In the genomic region with DNA sequence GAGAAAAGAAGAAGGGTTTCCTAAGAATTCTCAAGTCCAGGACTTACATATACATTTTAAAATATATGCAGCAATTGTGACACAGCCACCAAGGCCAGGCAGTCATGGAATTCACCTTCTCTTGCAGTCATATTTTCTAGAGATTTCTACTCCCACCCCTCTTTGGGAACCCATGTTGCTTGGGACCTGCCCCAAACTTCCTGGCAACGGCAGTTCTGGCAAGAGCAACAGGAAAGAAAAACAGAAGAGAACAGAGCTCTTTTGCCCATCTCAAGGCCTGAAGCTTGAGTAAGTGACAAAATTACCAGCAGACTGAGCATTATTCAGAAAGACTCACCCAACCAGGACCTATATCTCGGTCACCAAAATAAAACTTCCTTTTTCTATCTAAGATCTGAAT, we compare ENCODE assay signal across 14 cellular contexts.
"Had no signal": no experiment of that assay in that cellular context is flagged by ENCODE, and none has a peak within 500 bp of the region (broad histone marks: within the 10 kb centered on the region; RNA-seq: fewer than 3 reads in every experiment).

No MANE protein-coding gene starts in this region.

- H3K27me3 ChIP-seq: sigmoid colon, testis had no signal

- H3K27ac Mint-ChIP-seq: activated naive CD4-positive, alpha-beta T cell treated with anti-CD3 and anti-CD28 coated beads, Interleukin-2, amount 50 U/mL, for 24 hours; activated T-helper 17 cell treated with anti-CD3 and anti-CD28 coated beads, Interleukin-2, amount 50 U/mL, for 72 hours had no signal

- H3K27me3 Mint-ChIP-seq: activated naive CD4-positive, alpha-beta T cell treated with anti-CD3 and anti-CD28 coated beads, Interleukin-2, amount 50 U/mL, for 24 hours; activated T-helper 17 cell treated with anti-CD3 and anti-CD28 coated beads, Interleukin-2, amount 50 U/mL, for 72 hours; brain had no signal

- H3K36me3 ChIP-seq: sigmoid colon had no signal

- H3K4me3 Mint-ChIP-seq: activated naive CD4-positive, alpha-beta T cell treated with anti-CD3 and anti-CD28 coated beads, Interleukin-2, amount 50 U/mL, for 24 hours; activated T-helper 17 cell treated with anti-CD3 and anti-CD28 coated beads, Interleukin-2, amount 50 U/mL, for 72 hours; brain had no signal

- DNase-seq: activated CD4-positive, alpha-beta T cell treated with anti-CD3 and anti-CD28 coated beads for 48 hours; activated CD8-positive, alpha-beta memory T cell treated with anti-CD3 and anti-CD28 coated beads for 24 hours; foreskin melanocyte; head of caudate nucleus; mesenchymal stem cell; sigmoid colon; stimulated activated CD4-positive, alpha-beta T cell treated with anti-CD3 and anti-CD28 coated beads, Interleukin-12 subunit alpha, Interleukin-12 subunit beta, amount 100 ng/mL, for 4 hours; stimulated activated naive CD8-positive, alpha-beta T cell treated with anti-CD3 and anti-CD28 coated beads, Interleukin-15, Interleukin-2, amounts not matched to agents 100 U/mL and 50 U/mL, for 24 hours; SW 1271; testis had no signal

- H3K9me3 Mint-ChIP-seq: activated T-helper 17 cell treated with anti-CD3 and anti-CD28 coated beads, Interleukin-2, amount 50 U/mL, for 72 hours had no signal

- H3K4me3 ChIP-seq: sigmoid colon, testis had no signal

- ATAC-seq: activated T-helper 17 cell treated with anti-CD3 and anti-CD28 coated beads, Interleukin-2, amount 50 U/mL, for 72 hours; stimulated activated naive CD8-positive, alpha-beta T cell treated with anti-CD3 and anti-CD28 coated beads, Interleukin-15, Interleukin-2, amounts not matched to agents 100 U/mL and 50 U/mL, for 24 hours had no signal

- H3K9me3 ChIP-seq: sigmoid colon, testis had no signal

- H3K27ac ChIP-seq: sigmoid colon, testis, VCaP had no signal
